16 cellular contexts compared by ENCODE assay signal in genomic region chr22:20951151-20951931, GRCh38. TPM values are rescaled to one million over a fixed set of nuclear protein-coding genes. Genes with fewer than 3 reads are reported as not detected.
DNase-seq lines count a peak whose midpoint lies in the region; ATAC-seq, FAIRE-seq and TF ChIP-seq lines count a peak whose summit lies in the region.
"Had no signal": no experiment of that assay in that cellular context is flagged by ENCODE, and none has a peak within 500 bp of the region (broad histone marks: within the 10 kb centered on the region; RNA-seq: fewer than 3 reads in every experiment).

No MANE protein-coding gene starts in this region.

- H3K4me1 ChIP-seq in HEK293 (ENCODE audit: control insufficient read depth, insufficient read depth, low read length) (no peaks in the 10 kb centered on the region), K562 (replicated peaks in 1 of 2; ENCODE audit: control insufficient read depth in 2 of 2, insufficient read depth in 2 of 2, low read length in 2 of 2) (peaks cover 0 to 11% of the 10 kb centered on the region in 2 experiments; a peak in 2 of 5 replicates), stomach (peaks cover 13 to 42% (median 27%) of the 10 kb centered on the region in 4 donors), gastrocnemius medialis (peaks cover 37 to 47% of the 10 kb centered on the region in 2 donors)

- WGBS in K562 (ENCODE audit: insufficient coverage, low coverage, missing lambda C conversion rate): 92% methylated on average over 10 of the region's 10 CpGs
- WGBS in stomach, 5 donors: 55 to 69% (median 64%) methylated on average over 10 of the region's 10 CpGs

- POLR2A ChIA-PET in HEK293 (lab: Yijun Ruan, JAX): interaction anchor here (0.5 to 1.3 kb wide), 4 partner anchors 14 to 33 kb away, joined by 3 to 6 read pairs (median 4); partner anchors contain the start of gene LZTR1
- POLR2A ChIA-PET in K562 (lab: Yijun Ruan, JAX): interaction anchor here (0.5 to 64.4 kb wide), 14 partner anchors 9 to 976 kb away, joined by 3 to 1556 read pairs (median 3); partner anchors contain the start of genes AIFM3, CRKL, P2RX6 and THAP7
- POLR2A ChIA-PET in activated CD4-positive, alpha-beta memory T cell treated with anti-CD3 and anti-CD28 coated beads for 36 hours (lab: Charles Lee): no interaction called here

- ATAC-seq in K562: no peak
- ATAC-seq in left colon: peak; percentile 34
- no peak for ATAC-seq in activated naive CD4-positive, alpha-beta T cell treated with anti-CD3 and anti-CD28 coated beads, Interleukin-2, amount 50 U/mL, for 72 hours
- no peak for ATAC-seq in gastrocnemius medialis

- TF ChIP-seq EP300 in K562 (IDR thresholded peaks at IDR 0.05; ENCODE audit: low read length) (no peak), stomach (IDR thresholded peaks at IDR 0.05) (no peak)

- H3K4me3 ChIP-seq in HEK293 (ENCODE audit: low read depth, low read length) (no peak overlapping the region), K562 (no peak overlapping the region), stomach (no peak overlapping the region), gastrocnemius medialis (no peak overlapping the region)
- H3K4me3 ChIP-seq: sigmoid colon had no signal

- FAIRE-seq in K562 (lab: Jason Lieb, UNC): no peak
- FAIRE-seq: GM12891 had no signal

- H3K9me1 ChIP-seq in K562 (ENCODE audit: control insufficient read depth, insufficient read depth, low read length): peaks cover 12% of the 10 kb centered on the region

- peaks cover 26% of the 10 kb centered on the region for H3K4me1 Mint-ChIP-seq in activated CD4-positive, alpha-beta memory T cell treated with anti-CD3 and anti-CD28 coated beads for 36 hours (ENCODE audit: low read depth)

- no peak overlapping the region for H2AFZ ChIP-seq in K562 (ENCODE audit: low read depth, low read length)

- BruUV-seq in K562 (replicated peaks; lab: Mats Ljungman, UMichigan): no TSS peak

- DNase-seq in K562 (ENCODE audit: extremely low read depth in 1 of 4, low spot score in 3 of 4): no peak
- DNase-seq in left colon: no peak
- DNase-seq in stomach: no peak
- DNase-seq in activated naive CD4-positive, alpha-beta T cell treated with anti-CD3 and anti-CD28 coated beads, Interleukin-2, amount 50 U/mL, for 72 hours (ENCODE audit: low spot score in 2 of 2): no peak
- DNase-seq in activated CD4-positive, alpha-beta memory T cell treated with anti-CD3 and anti-CD28 coated beads for 36 hours: no peak
- DNase-seq in gastrocnemius medialis: no peak
- DNase-seq: activated CD4-positive, alpha-beta T cell treated with anti-CD3 and anti-CD28 coated beads, Interleukin-2, amount 10 ng/mL, durations not matched to agents 24 days and 14 days; activated naive CD4-positive, alpha-beta T cell treated with anti-CD3 and anti-CD28 coated beads, Interleukin-2, amount 10 ng/mL, durations not matched to agents 7 days and 5 days; COR-L47; cortex of kidney; kidney glomerular epithelial cell; NCI-H2081; nucleus accumbens had no signal

- CTCF ChIA-PET in HEK293 (lab: Yijun Ruan, JAX) (interaction anchor here (0.5 to 1.5 kb wide), 4 partner anchors 10 to 66 kb away, joined by 3 to 5 read pairs (median 3); partner anchors contain the start of gene LZTR1), K562 (lab: Yijun Ruan, JAX; ENCODE audit: low intra/inter-chr PET ratio) (no interaction called here)
- CTCF ChIA-PET in activated CD4-positive, alpha-beta memory T cell treated with anti-CD3 and anti-CD28 coated beads for 36 hours (lab: Charles Lee): interaction anchor here (0.9 kb wide), 1 partner anchor 36 kb away, joined by 3 read pairs; no protein-coding TSS in a partner anchor

- H3K4me2 ChIP-seq in K562 (ENCODE audit: insufficient read depth, low read length): no peak overlapping the region

- H3K4me3 Mint-ChIP-seq in activated CD4-positive, alpha-beta memory T cell treated with anti-CD3 and anti-CD28 coated beads for 36 hours: no peak overlapping the region
- H3K4me3 Mint-ChIP-seq: activated CD4-positive, alpha-beta T cell treated with anti-CD3 and anti-CD28 coated beads, Interleukin-2, amount 10 ng/mL, durations not matched to agents 24 days and 14 days; activated naive CD4-positive, alpha-beta T cell treated with anti-CD3 and anti-CD28 coated beads, Interleukin-2, amount 10 ng/mL, durations not matched to agents 7 days and 5 days had no signal

- TF ChIP-seq CTCF in HEK293 (tag by site-specific recombination; IDR thresholded peaks at IDR 0.05): no peak
- TF ChIP-seq CTCF in K562 (IDR thresholded peaks at IDR 0.05 in 2 of 3, conservative IDR thresholded peaks at IDR 0.05 in 1 of 3; ENCODE audit: insufficient read depth in 2 of 3, low read depth in 1 of 3, low read length in 3 of 3): no peak
- TF ChIP-seq CTCF in stomach (IDR thresholded peaks at IDR 0.05): no peak
- no peak for TF ChIP-seq CTCF in gastrocnemius medialis (IDR thresholded peaks at IDR 0.05 in 4 of 5, conservative IDR thresholded peaks at IDR 0.05 in 1 of 5)

- H3K27ac ChIP-seq in HEK293 (ENCODE audit: extremely low read depth, low read depth, low read length) (peak overlapping the region; percentile 7; the same call in 1 of the 2 replicates), K562 (ENCODE audit: extremely low read depth, low read depth, low read length) (no peak overlapping the region), stomach (peak overlapping the region in 3 of 5 donors; percentile 25 to 57 (median 49)), gastrocnemius medialis (peak overlapping the region in 2 of 4 donors; percentile 71 to 76)
- H3K27ac ChIP-seq: sigmoid colon had no signal

- H3K9ac ChIP-seq in K562 (ENCODE audit: insufficient read depth in 1 of 2, low read depth in 2 of 2, low read length in 2 of 2): peak overlapping the region in 1 of 2 experiments; percentile 9; a peak in 1 of 4 replicates

- peaks cover 0 to 18% of the 10 kb centered on the region in 2 donors for H3K36me3 Mint-ChIP-seq in activated naive CD4-positive, alpha-beta T cell treated with anti-CD3 and anti-CD28 coated beads, Interleukin-2, amount 50 U/mL, for 72 hours
- peaks cover 39% of the 10 kb centered on the region for H3K36me3 Mint-ChIP-seq in activated CD4-positive, alpha-beta memory T cell treated with anti-CD3 and anti-CD28 coated beads for 36 hours

- H3K79me2 ChIP-seq in K562 (ENCODE audit: control insufficient read depth, insufficient read depth, low read length): peaks cover 69% of the 10 kb centered on the region

- peaks cover 2% of the 10 kb centered on the region for H3K27me3 Mint-ChIP-seq in activated CD4-positive, alpha-beta memory T cell treated with anti-CD3 and anti-CD28 coated beads for 36 hours

- intact Hi-C loops in K562 (cut with micrococcal nuclease): no loop called here
- intact Hi-C loops in left colon (cut with DNase I, micrococcal nuclease): no loop called here
- intact Hi-C loops in stomach (cut with DNase I; ENCODE audit: low total_unique reads): no loop called here
- intact Hi-C loops in activated CD4-positive, alpha-beta memory T cell treated with anti-CD3 and anti-CD28 coated beads for 36 hours (cut with micrococcal nuclease): no loop called here
- intact Hi-C loops in gastrocnemius medialis (cut with DNase I; ENCODE audit: low total_unique reads): loop anchor here (10.0 kb wide), 1 partner anchor 67 kb away; no protein-coding TSS in a partner anchor

- H3K27me3 ChIP-seq in K562 (ENCODE audit: control insufficient read depth in 2 of 2, insufficient read depth in 2 of 2, low read length in 2 of 2): no peaks in the 10 kb centered on the region
- H3K27me3 ChIP-seq in stomach: no peaks in the 10 kb centered on the region
- no peaks in the 10 kb centered on the region for H3K27me3 ChIP-seq in gastrocnemius medialis
- H3K27me3 ChIP-seq: sigmoid colon had no signal

- H3K9me3 ChIP-seq in HEK293 (ENCODE audit: control insufficient read depth, insufficient read depth, low read depth, low read length) (no peaks in the 10 kb centered on the region), K562 (replicated peaks; ENCODE audit: control insufficient read depth, insufficient read depth, low read depth, low read length) (no peaks in the 10 kb centered on the region), stomach (no peaks in the 10 kb centered on the region), gastrocnemius medialis (no peaks in the 10 kb centered on the region)
- H3K9me3 ChIP-seq: sigmoid colon had no signal

- no peak overlapping the region for H3K27ac Mint-ChIP-seq in activated naive CD4-positive, alpha-beta T cell treated with anti-CD3 and anti-CD28 coated beads, Interleukin-2, amount 50 U/mL, for 72 hours
- no peak overlapping the region for H3K27ac Mint-ChIP-seq in activated CD4-positive, alpha-beta memory T cell treated with anti-CD3 and anti-CD28 coated beads for 36 hours
- H3K27ac Mint-ChIP-seq: activated CD4-positive, alpha-beta T cell treated with anti-CD3 and anti-CD28 coated beads, Interleukin-2, amount 10 ng/mL, durations not matched to agents 24 days and 14 days; activated naive CD4-positive, alpha-beta T cell treated with anti-CD3 and anti-CD28 coated beads, Interleukin-2, amount 10 ng/mL, durations not matched to agents 7 days and 5 days had no signal

- H3K36me3 ChIP-seq in HEK293 (ENCODE audit: control insufficient read depth in 2 of 2, insufficient read depth in 1 of 2, low read length in 2 of 2) (peaks cover 5 to 68% of the 10 kb centered on the region in 2 experiments; a peak in 2 of 3 replicates), K562 (ENCODE audit: control insufficient read depth, insufficient read depth, low read length) (peaks cover 80% of the 10 kb centered on the region), stomach (peaks cover 26 to 55% (median 53%) of the 10 kb centered on the region in 4 donors), gastrocnemius medialis (peaks cover 0 to 29% of the 10 kb centered on the region in 2 donors)

- in situ Hi-C loops in K562 (cut with MboI): loop anchor here (25.0 kb wide), 1 partner anchor 186 kb away; no protein-coding TSS in a partner anchor
- in situ Hi-C loops in gastrocnemius medialis (cut with MboI; ENCODE audit: low sequenced_read_pairs in 4 of 4): no loop called here

- H4K20me1 ChIP-seq in K562 (replicated peaks; ENCODE audit: control insufficient read depth, insufficient read depth, low read length): peaks cover 80% of the 10 kb centered on the region

- TF ChIP-seq POLR2A in K562 (conservative IDR thresholded peaks at IDR 0.05) (no peak), stomach (IDR thresholded peaks at IDR 0.05) (no peak), gastrocnemius medialis (IDR thresholded peaks at IDR 0.05) (no peak)

- no peaks in the 10 kb centered on the region for H3K9me3 Mint-ChIP-seq in activated naive CD4-positive, alpha-beta T cell treated with anti-CD3 and anti-CD28 coated beads, Interleukin-2, amount 50 U/mL, for 72 hours
- H3K9me3 Mint-ChIP-seq in activated CD4-positive, alpha-beta memory T cell treated with anti-CD3 and anti-CD28 coated beads for 36 hours: no peaks in the 10 kb centered on the region
- H3K9me3 Mint-ChIP-seq: activated CD4-positive, alpha-beta T cell treated with anti-CD3 and anti-CD28 coated beads, Interleukin-2, amount 10 ng/mL, durations not matched to agents 24 days and 14 days; activated naive CD4-positive, alpha-beta T cell treated with anti-CD3 and anti-CD28 coated beads, Interleukin-2, amount 10 ng/mL, durations not matched to agents 7 days and 5 days had no signal

- no peak for TF ChIP-seq RAD21 in K562 (CRISPR knock-in tag; conservative IDR thresholded peaks at IDR 0.05 in 1 of 2, IDR thresholded peaks at IDR 0.05 in 1 of 2)

RNA-seq across cellular contexts. Expression of gene AIFM3, which starts 15.7 kb away (rescaled TPM):
- 0.14 and 1.4 TPM in 2 replicates for total RNA-seq in K562 (2011; cell fraction: chromatin; rRNA removed; ENCODE audit: low replicate concordance)
- total RNA-seq in K562 (2011; cell fraction: nucleolus; rRNA removed): 0.33 and 1.2 TPM in 2 replicates
- total RNA-seq in K562 (2011; cell fraction: nucleoplasm; rRNA removed): 0.53 and 0.81 TPM in 2 replicates
- 0.14 TPM in 1 of 2 replicates, not detected in the other for total RNA-seq in K562 (2014; rRNA removed)
- total RNA-seq in K562 (2014; rRNA removed; fragmentation: Illumina TruSeq; extraction: Trizol): 0.10 TPM in 1 of 2 replicates, not detected in the other
- total RNA-seq in K562 (2015; rRNA removed; fragmentation: Illumina TruSeq; extraction: Trizol): 0.07 TPM in 1 of 2 replicates, not detected in the other
- total RNA-seq in K562 (2021): 0.20 and 0.56 TPM in 2 replicates
- polyA plus RNA-seq in K562 (2011; rRNA removed): 0.04 and 0.08 TPM in 2 replicates
- polyA plus RNA-seq in K562 (2011; cell fraction: cytosol; rRNA removed): 0.06 TPM in 1 of 2 replicates, not detected in the other
- 0.80 and 0.87 TPM in 2 replicates for polyA plus RNA-seq in K562 (2011; cell fraction: nucleus; rRNA removed)
- polyA plus RNA-seq in K562 (2012): 0.27 and 0.50 TPM in 2 replicates
- 0.06 TPM in 1 of 2 replicates, not detected in the other for polyA plus RNA-seq in K562 (2014; fragmentation: Illumina TruSeq; extraction: Trizol)
- under 1 TPM; 0.03 to 0.06 TPM for polyA plus RNA-seq in K562 (2014; fragmentation: Nextera tagmentation; extraction: Ambion mirVana)
- 0.15 TPM in 1 of 2 replicates, not detected in the other for polyA plus RNA-seq in K562 (2014; rRNA removed)
- 0.06 TPM in 1 of 2 replicates, not detected in the other for polyA minus RNA-seq in K562 (2011; rRNA and poly(A)+ RNA removed)
- polyA minus RNA-seq in K562 (2011; cell fraction: cytosol; rRNA and poly(A)+ RNA removed): not detected in 2 replicates
- polyA minus RNA-seq in K562 (2011; cell fraction: nucleus; rRNA and poly(A)+ RNA removed): 0.27 and 0.44 TPM in 2 replicates
- 100 to 1,000 TPM; 126 to 184 TPM for total RNA-seq in left colon
- total RNA-seq in stomach: 100 to 1,000 TPM in 1 of 5 donors, under 1 TPM in 1, not detected in 3; 0.55 to 157 TPM
- 1 to 10 TPM in 2 of 3 donors, under 1 TPM in 1; 0.75 to 4.1 (median 2.1) TPM for polyA plus RNA-seq in stomach
- under 1 TPM; 0.11 to 0.12 TPM for total RNA-seq in activated naive CD4-positive, alpha-beta T cell treated with anti-CD3 and anti-CD28 coated beads, Interleukin-2, amount 50 U/mL, for 72 hours
- not detected for total RNA-seq in activated CD4-positive, alpha-beta memory T cell treated with anti-CD3 and anti-CD28 coated beads for 36 hours
- total RNA-seq in gastrocnemius medialis: under 1 TPM in 2 of 4 donors, not detected in 2; 0.22 to 0.42 TPM

RNA-seq across cellular contexts. Expression of gene LZTR1, which starts 30.8 kb away (rescaled TPM):
- 338 and 754 TPM in 2 replicates for total RNA-seq in K562 (2011; cell fraction: chromatin; rRNA removed; ENCODE audit: low replicate concordance)
- 395 and 404 TPM in 2 replicates for total RNA-seq in K562 (2011; cell fraction: nucleolus; rRNA removed)
- total RNA-seq in K562 (2011; cell fraction: nucleoplasm; rRNA removed): 258 and 287 TPM in 2 replicates
- 87.2 and 120 TPM in 2 replicates for total RNA-seq in K562 (2014; rRNA removed)
- total RNA-seq in K562 (2014; rRNA removed; fragmentation: Illumina TruSeq; extraction: Trizol): 46.4 and 63.0 TPM in 2 replicates
- total RNA-seq in K562 (2015; rRNA removed; fragmentation: Illumina TruSeq; extraction: Trizol): 51.3 and 53.2 TPM in 2 replicates
- total RNA-seq in K562 (2021): 132 and 135 TPM in 2 replicates
- polyA plus RNA-seq in K562 (2011; rRNA removed): 63.0 and 88.5 TPM in 2 replicates
- 50.8 and 68.8 TPM in 2 replicates for polyA plus RNA-seq in K562 (2011; cell fraction: cytosol; rRNA removed)
- polyA plus RNA-seq in K562 (2011; cell fraction: nucleus; rRNA removed): 703 and 913 TPM in 2 replicates
- polyA plus RNA-seq in K562 (2012): 80.6 and 93.5 TPM in 2 replicates
- polyA plus RNA-seq in K562 (2014; fragmentation: Illumina TruSeq; extraction: Trizol): 74.3 and 89.8 TPM in 2 replicates
- 1 to 10 TPM; 2.2 to 3.1 TPM for polyA plus RNA-seq in K562 (2014; fragmentation: Nextera tagmentation; extraction: Ambion mirVana)
- polyA plus RNA-seq in K562 (2014; rRNA removed): 115 and 129 TPM in 2 replicates
- 64.5 and 72.9 TPM in 2 replicates for polyA minus RNA-seq in K562 (2011; rRNA and poly(A)+ RNA removed)
- polyA minus RNA-seq in K562 (2011; cell fraction: cytosol; rRNA and poly(A)+ RNA removed): 41.9 and 49.7 TPM in 2 replicates
- 188 and 205 TPM in 2 replicates for polyA minus RNA-seq in K562 (2011; cell fraction: nucleus; rRNA and poly(A)+ RNA removed)
- 10 to 100 TPM; 49.9 to 50.4 TPM for total RNA-seq in left colon
- 100 to 1,000 TPM in 1 of 5 donors, 10 to 100 TPM in 4; 21.6 to 148 (median 43.5) TPM for total RNA-seq in stomach
- 10 to 100 TPM; 13.7 to 33.7 (median 17.7) TPM for polyA plus RNA-seq in stomach
- total RNA-seq in activated naive CD4-positive, alpha-beta T cell treated with anti-CD3 and anti-CD28 coated beads, Interleukin-2, amount 50 U/mL, for 72 hours: 10 to 100 TPM; 30.7 to 41.8 TPM
- 10 to 100 TPM; 39.3 to 43.4 TPM for total RNA-seq in activated CD4-positive, alpha-beta memory T cell treated with anti-CD3 and anti-CD28 coated beads for 36 hours
- total RNA-seq in gastrocnemius medialis: 10 to 100 TPM; 25.4 to 36.4 (median 26.3) TPM

RNA-seq across cellular contexts. Expression of gene CRKL, which starts 34.1 kb away (rescaled TPM):
- total RNA-seq in K562 (2011; cell fraction: chromatin; rRNA removed; ENCODE audit: low replicate concordance): 251 and 271 TPM in 2 replicates
- total RNA-seq in K562 (2011; cell fraction: nucleolus; rRNA removed): 179 and 190 TPM in 2 replicates
- total RNA-seq in K562 (2011; cell fraction: nucleoplasm; rRNA removed): 236 and 257 TPM in 2 replicates
- total RNA-seq in K562 (2014; rRNA removed) (105 and 144 TPM in 2 replicates), K562 (2014; rRNA removed; fragmentation: Illumina TruSeq; extraction: Trizol) (138 and 141 TPM in 2 replicates), K562 (2015; rRNA removed; fragmentation: Illumina TruSeq; extraction: Trizol) (124 and 128 TPM in 2 replicates), K562 (2021) (263 and 267 TPM in 2 replicates), left colon (10 to 100 TPM; 51.3 to 60.9 TPM), stomach (10 to 100 TPM; 17.0 to 60.3 (median 26.3) TPM), gastrocnemius medialis (100 to 1,000 TPM in 1 of 4 donors, 10 to 100 TPM in 3; 73.3 to 109 (median 84.7) TPM)
- polyA plus RNA-seq in K562 (2011; rRNA removed) (135 and 196 TPM in 2 replicates), K562 (2014; fragmentation: Illumina TruSeq; extraction: Trizol) (144 and 156 TPM in 2 replicates), K562 (2014; fragmentation: Nextera tagmentation; extraction: Ambion mirVana) (100 to 1,000 TPM; 100 to 105 TPM), K562 (2014; rRNA removed) (114 and 124 TPM in 2 replicates), stomach (10 to 100 TPM; 11.6 to 12.5 (median 11.7) TPM)
- polyA plus RNA-seq in K562 (2011; cell fraction: cytosol; rRNA removed): 111 and 189 TPM in 2 replicates
- 90.3 and 116 TPM in 2 replicates for polyA plus RNA-seq in K562 (2011; cell fraction: nucleus; rRNA removed)
- polyA plus RNA-seq in K562 (2012): 90.4 and 122 TPM in 2 replicates
- polyA minus RNA-seq in K562 (2011; rRNA and poly(A)+ RNA removed): 219 and 267 TPM in 2 replicates
- polyA minus RNA-seq in K562 (2011; cell fraction: cytosol; rRNA and poly(A)+ RNA removed): 166 and 232 TPM in 2 replicates
- polyA minus RNA-seq in K562 (2011; cell fraction: nucleus; rRNA and poly(A)+ RNA removed): 39.9 and 84.6 TPM in 2 replicates
- total RNA-seq in activated naive CD4-positive, alpha-beta T cell treated with anti-CD3 and anti-CD28 coated beads, Interleukin-2, amount 50 U/mL, for 72 hours: 10 to 100 TPM; 70.0 to 84.9 TPM
- 10 to 100 TPM; 65.1 to 65.7 TPM for total RNA-seq in activated CD4-positive, alpha-beta memory T cell treated with anti-CD3 and anti-CD28 coated beads for 36 hours

RNA-seq across cellular contexts. Expression of gene THAP7, which starts 50.6 kb away (rescaled TPM):
- 90.2 and 332 TPM in 2 replicates for total RNA-seq in K562 (2011; cell fraction: chromatin; rRNA removed; ENCODE audit: low replicate concordance)
- 398 and 463 TPM in 2 replicates for total RNA-seq in K562 (2011; cell fraction: nucleolus; rRNA removed)
- total RNA-seq in K562 (2011; cell fraction: nucleoplasm; rRNA removed): 158 and 211 TPM in 2 replicates
- total RNA-seq in K562 (2014; rRNA removed): 245 and 323 TPM in 2 replicates
- total RNA-seq in K562 (2014; rRNA removed; fragmentation: Illumina TruSeq; extraction: Trizol): 32.0 and 35.6 TPM in 2 replicates
- total RNA-seq in K562 (2015; rRNA removed; fragmentation: Illumina TruSeq; extraction: Trizol): 120 and 129 TPM in 2 replicates
- total RNA-seq in K562 (2021): 169 and 183 TPM in 2 replicates
- polyA plus RNA-seq in K562 (2011; rRNA removed): 75.4 and 94.6 TPM in 2 replicates
- 137 and 308 TPM in 2 replicates for polyA plus RNA-seq in K562 (2011; cell fraction: cytosol; rRNA removed)
- polyA plus RNA-seq in K562 (2011; cell fraction: nucleus; rRNA removed): 202 and 335 TPM in 2 replicates
- 114 and 118 TPM in 2 replicates for polyA plus RNA-seq in K562 (2012)
- polyA plus RNA-seq in K562 (2014; fragmentation: Illumina TruSeq; extraction: Trizol): 84.1 and 121 TPM in 2 replicates
- 10 to 100 TPM in 1 of 2 experiments, 1 to 10 TPM in 1; 7.9 to 33.1 TPM for polyA plus RNA-seq in K562 (2014; fragmentation: Nextera tagmentation; extraction: Ambion mirVana)
- 263 and 266 TPM in 2 replicates for polyA plus RNA-seq in K562 (2014; rRNA removed)
- polyA minus RNA-seq in K562 (2011; rRNA and poly(A)+ RNA removed): 39.0 and 48.5 TPM in 2 replicates
- polyA minus RNA-seq in K562 (2011; cell fraction: cytosol; rRNA and poly(A)+ RNA removed): 53.5 and 55.4 TPM in 2 replicates
- 261 and 385 TPM in 2 replicates for polyA minus RNA-seq in K562 (2011; cell fraction: nucleus; rRNA and poly(A)+ RNA removed)
- 10 to 100 TPM; 18.1 to 20.0 TPM for total RNA-seq in left colon
- total RNA-seq in stomach: 10 to 100 TPM in 4 of 5 donors, 1 to 10 TPM in 1; 5.8 to 57.2 (median 17.4) TPM
- 10 to 100 TPM; 39.6 to 45.1 (median 44.7) TPM for polyA plus RNA-seq in stomach
- 10 to 100 TPM; 21.9 to 23.9 TPM for total RNA-seq in activated naive CD4-positive, alpha-beta T cell treated with anti-CD3 and anti-CD28 coated beads, Interleukin-2, amount 50 U/mL, for 72 hours
- total RNA-seq in activated CD4-positive, alpha-beta memory T cell treated with anti-CD3 and anti-CD28 coated beads for 36 hours: 10 to 100 TPM; 22.1 to 26.8 TPM
- 10 to 100 TPM; 44.8 to 76.2 (median 61.7) TPM for total RNA-seq in gastrocnemius medialis
